ENCODE assay signal across 3 cellular contexts in genomic region chr12:91859347-91859746, GRCh38.
"Had no signal": no experiment of that assay in that cellular context is flagged by ENCODE, and none has a peak within 500 bp of the region (broad histone marks: within the 10 kb centered on the region; RNA-seq: fewer than 3 reads in every experiment).

No MANE protein-coding gene starts in this region.

- DNase-seq: GDM1, GF-D8 had no signal

- ATAC-seq: GM12878 had no signal
